In the genomic region with DNA sequence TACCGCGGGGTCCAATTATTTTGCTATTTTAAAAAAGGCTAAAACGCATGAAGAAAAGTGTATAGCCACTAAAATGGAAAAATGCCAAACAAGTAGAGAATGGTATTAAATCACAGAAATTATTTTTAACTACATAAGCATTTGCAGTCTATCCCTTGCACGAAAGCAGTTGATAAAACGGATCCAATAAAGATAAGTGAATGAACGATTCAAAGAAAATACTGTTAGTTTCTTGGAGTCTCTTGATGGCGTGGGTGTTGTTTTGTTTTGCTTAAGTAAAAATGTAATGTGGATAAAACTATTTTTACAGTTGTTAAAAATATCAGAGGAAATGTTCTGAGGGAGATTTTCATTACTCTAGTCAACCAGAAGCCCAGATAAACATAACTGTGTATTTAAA, we compare ENCODE assay signal across 1 cellular context.
TF ChIP-seq lines count a peak whose summit lies in the region.

No MANE protein-coding gene starts in this region.

TF ChIP-seq in HEK293, 187 proteins besides CTCF, POLR2A, EP300 and RAD21 (continued from another document):
- TF ChIP-seq, protein P1, sequence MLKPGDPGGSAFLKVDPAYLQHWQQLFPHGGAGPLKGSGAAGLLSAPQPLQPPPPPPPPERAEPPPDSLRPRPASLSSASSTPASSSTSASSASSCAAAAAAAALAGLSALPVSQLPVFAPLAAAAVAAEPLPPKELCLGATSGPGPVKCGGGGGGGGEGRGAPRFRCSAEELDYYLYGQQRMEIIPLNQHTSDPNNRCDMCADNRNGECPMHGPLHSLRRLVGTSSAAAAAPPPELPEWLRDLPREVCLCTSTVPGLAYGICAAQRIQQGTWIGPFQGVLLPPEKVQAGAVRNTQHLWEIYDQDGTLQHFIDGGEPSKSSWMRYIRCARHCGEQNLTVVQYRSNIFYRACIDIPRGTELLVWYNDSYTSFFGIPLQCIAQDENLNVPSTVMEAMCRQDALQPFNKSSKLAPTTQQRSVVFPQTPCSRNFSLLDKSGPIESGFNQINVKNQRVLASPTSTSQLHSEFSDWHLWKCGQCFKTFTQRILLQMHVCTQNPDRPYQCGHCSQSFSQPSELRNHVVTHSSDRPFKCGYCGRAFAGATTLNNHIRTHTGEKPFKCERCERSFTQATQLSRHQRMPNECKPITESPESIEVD (tag by site-specific recombination; IDR thresholded peaks at IDR 0.05): peak; percentile 90
- TF ChIP-seq ZNF843 (tag by site-specific recombination; IDR thresholded peaks at IDR 0.05): peak; percentile 67; the same call in 1 of the 2 replicates
- TF ChIP-seq OSR2 (tag by site-specific recombination; IDR thresholded peaks at IDR 0.05): peak; percentile 54; the same call in 1 of the 2 replicates
- no peak for TF ChIP-seq ZNF600 (tag by site-specific recombination; IDR thresholded peaks at IDR 0.05)
- no peak for TF ChIP-seq ZNF555 (tag by site-specific recombination; conservative IDR thresholded peaks at IDR 0.05)
